8 cellular contexts compared by ENCODE assay signal in the genomic region with DNA sequence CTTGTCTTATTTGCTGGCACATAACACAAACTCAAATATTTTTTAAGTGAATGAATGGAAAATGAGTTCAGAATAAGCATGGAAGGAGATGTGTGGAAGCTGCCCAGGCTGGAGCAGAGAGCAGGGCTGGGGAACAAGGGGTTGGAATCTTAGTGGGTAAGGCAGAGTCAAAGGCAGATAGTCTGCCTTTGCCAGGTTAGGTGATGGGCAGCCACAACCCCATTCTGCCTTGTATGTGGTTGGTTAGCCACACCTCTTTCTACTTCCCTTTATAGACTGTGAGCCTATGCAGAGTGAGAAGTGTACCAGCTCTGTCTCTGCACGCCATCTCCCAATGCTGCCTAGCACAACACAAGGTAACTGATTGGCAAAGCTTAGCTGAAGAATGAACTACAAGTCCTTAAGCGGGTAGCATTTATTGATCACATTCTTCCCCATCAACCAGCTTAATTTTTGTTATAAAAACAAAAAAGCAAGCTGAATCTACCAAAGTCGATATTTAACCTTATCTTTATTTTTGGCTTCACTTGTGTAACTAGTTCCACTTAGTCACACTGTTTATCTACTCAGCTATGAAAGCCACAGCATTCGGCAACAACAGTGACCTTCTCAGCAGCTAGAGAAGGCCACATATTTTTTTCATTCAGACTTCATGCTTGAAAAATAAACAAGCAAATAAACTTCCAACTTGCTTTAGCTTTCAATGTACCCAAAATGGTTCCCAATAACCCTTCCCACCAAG.
DNase-seq lines count a peak whose midpoint lies in the region; ATAC-seq and TF ChIP-seq lines count a peak whose summit lies in the region.

No MANE protein-coding gene starts in this region.

- H3K23ac ChIP-seq in H9 (ENCODE audit: insufficient read length, low read depth, low read length): no peak overlapping the region

- no CpG with 5 or more reads among the region's 4 CpGs for WGBS in H9 (ENCODE audit: extremely low coverage, insufficient read length, low lambda C conversion rate)

- no peak overlapping the region for H2BK20ac ChIP-seq in H9 (ENCODE audit: low read depth, low read length, poor library complexity, severe bottlenecking)

- H3K79me1 ChIP-seq in H9 (ENCODE audit: insufficient read depth, low read depth, low read length, poor library complexity, severe bottlenecking): no peaks in the 10 kb centered on the region

- no peak overlapping the region for H2BK15ac ChIP-seq in H9 (ENCODE audit: low read depth, low read length)

- no peaks in the 10 kb centered on the region for H3K36me3 ChIP-seq in CD8-positive, alpha-beta T cell (ENCODE audit: insufficient read depth, low read length)

- H3K27me3 ChIP-seq in CD8-positive, alpha-beta T cell (ENCODE audit: insufficient read depth, low read length): no peaks in the 10 kb centered on the region
- H3K27me3 ChIP-seq in H9 (ENCODE audit: insufficient read depth, low read length): no peaks in the 10 kb centered on the region

- POLR2A ChIA-PET in CD8-positive, alpha-beta T cell (lab: Charles Lee): interaction anchor here (0.8 to 2.8 kb wide), 5 partner anchors 29 to 88 kb away, joined by 3 to 12 read pairs (median 4); a partner anchor contains a TSS

- H4K5ac ChIP-seq in H9 (ENCODE audit: insufficient read length, low read depth, low read length): no peak overlapping the region

- no peak overlapping the region for H3K4me3 ChIP-seq in CD8-positive, alpha-beta T cell (ENCODE audit: low read depth, low read length)

- no peak overlapping the region for H4K91ac ChIP-seq in H9 (ENCODE audit: insufficient read length, low read depth, low read length)

- no peak overlapping the region for H2AK5ac ChIP-seq in H9 (ENCODE audit: insufficient read length, low read length)

- H3K9me3 Mint-ChIP-seq in CD8-positive, alpha-beta T cell: no peaks in the 10 kb centered on the region
- no peaks in the 10 kb centered on the region for H3K9me3 Mint-ChIP-seq in stimulated activated naive CD8-positive, alpha-beta T cell treated with anti-CD3 and anti-CD28 coated beads, Interleukin-15, Interleukin-2, amounts not matched to agents 100 ng/mL and 50 ng/mL, for 24 hours
- H3K9me3 Mint-ChIP-seq in H9: no peaks in the 10 kb centered on the region

- intact Hi-C loops in CD8-positive, alpha-beta T cell (cut with DNase I, micrococcal nuclease): no loop called here
- intact Hi-C loops in left cardiac atrium (cut with DNase I): no loop called here

- H3K79me2 ChIP-seq in H9 (ENCODE audit: insufficient read depth, low read length): no peaks in the 10 kb centered on the region

- H3K4me3 Mint-ChIP-seq in CD8-positive, alpha-beta T cell: no peak overlapping the region
- peak overlapping the region; percentile 17 for H3K4me3 Mint-ChIP-seq in stimulated activated naive CD8-positive, alpha-beta T cell treated with anti-CD3 and anti-CD28 coated beads, Interleukin-15, Interleukin-2, amounts not matched to agents 100 ng/mL and 50 ng/mL, for 24 hours
- no peak overlapping the region for H3K4me3 Mint-ChIP-seq in H9

- ATAC-seq in CD8-positive, alpha-beta T cell: peak; percentile 100
- ATAC-seq in GM21367 (IDR thresholded peaks at IDR 0.05; ENCODE audit: unreplicated experiment) (peak; percentile 99), HG03575 (IDR thresholded peaks at IDR 0.05; ENCODE audit: extremely low read depth, insufficient number of reproducible peaks, low FRiP score, unreplicated experiment) (peak; percentile 48), left cardiac atrium (peak; percentile 93)

- H3K9me3 ChIP-seq in CD8-positive, alpha-beta T cell (ENCODE audit: low read length): no peaks in the 10 kb centered on the region
- no peaks in the 10 kb centered on the region for H3K9me3 ChIP-seq in H9 (ENCODE audit: control insufficient read depth, low read depth, low read length)

- H2BK120ac ChIP-seq in H9 (ENCODE audit: low read depth, low read length, poor library complexity, severe bottlenecking): no peak overlapping the region

- no peak overlapping the region for H3K4ac ChIP-seq in H9 (ENCODE audit: low read depth, low read length)

- H3K18ac ChIP-seq in H9 (ENCODE audit: insufficient read length, low read depth, low read length): no peak overlapping the region

- H4K8ac ChIP-seq in H9 (replicated peaks; ENCODE audit: insufficient read length, low read depth, low read length): no peak overlapping the region

- no peak overlapping the region for H3K27ac ChIP-seq in CD8-positive, alpha-beta T cell (ENCODE audit: low read depth, low read length)
- no peak overlapping the region for H3K27ac ChIP-seq in H9 (ENCODE audit: insufficient read length, low read depth, low read length)

- no peaks in the 10 kb centered on the region for H3K23me2 ChIP-seq in H9 (ENCODE audit: insufficient read length, low read depth, low read length, poor library complexity, severe bottlenecking)

- CTCF ChIA-PET in CD8-positive, alpha-beta T cell (lab: Charles Lee): interaction anchor here (1.1 to 20.0 kb wide), 7 partner anchors 18 to 370 kb away, joined by 3 to 652 read pairs (median 4); a partner anchor contains a TSS

- H3K4me1 Mint-ChIP-seq in CD8-positive, alpha-beta T cell (ENCODE audit: low read depth): peaks cover 16% of the 10 kb centered on the region
- H3K4me1 Mint-ChIP-seq in stimulated activated naive CD8-positive, alpha-beta T cell treated with anti-CD3 and anti-CD28 coated beads, Interleukin-15, Interleukin-2, amounts not matched to agents 100 ng/mL and 50 ng/mL, for 24 hours (ENCODE audit: low read depth): peaks cover 17% of the 10 kb centered on the region
- H3K4me1 Mint-ChIP-seq in H9: 0 out of 4 replicates have a peak, but pooled peaks cover 0 to 3% of the 10 kb centered on the region in 2 experiments

- no peak overlapping the region for H3K56ac ChIP-seq in H9 (ENCODE audit: insufficient read length, low read depth, low read length)

- H2BK12ac ChIP-seq in H9 (ENCODE audit: insufficient read length, low read depth, low read length): no peak overlapping the region

- H2BK5ac ChIP-seq in H9 (ENCODE audit: insufficient read length, low read length): no peak overlapping the region

- H4K20me1 ChIP-seq in H9 (ENCODE audit: control insufficient read depth, insufficient read depth, insufficient read length): no peaks in the 10 kb centered on the region

- no peak overlapping the region for H3K9ac ChIP-seq in H9 (ENCODE audit: extremely low read depth, insufficient read length, low read length)

- no peak overlapping the region for H2AFZ ChIP-seq in H9 (ENCODE audit: low read length)

- H3K4me2 ChIP-seq in H9 (ENCODE audit: insufficient read depth, insufficient read length, low read length): no peak overlapping the region

- no peaks in the 10 kb centered on the region for H3K27me3 Mint-ChIP-seq in CD8-positive, alpha-beta T cell (ENCODE audit: low read depth)
- no peaks in the 10 kb centered on the region for H3K27me3 Mint-ChIP-seq in stimulated activated naive CD8-positive, alpha-beta T cell treated with anti-CD3 and anti-CD28 coated beads, Interleukin-15, Interleukin-2, amounts not matched to agents 100 ng/mL and 50 ng/mL, for 24 hours
- H3K27me3 Mint-ChIP-seq in H9 (ENCODE audit: low read depth): no peaks in the 10 kb centered on the region

- H3K4me1 ChIP-seq in CD8-positive, alpha-beta T cell (ENCODE audit: insufficient read depth, low read length): peaks cover 12% of the 10 kb centered on the region
- H3K4me1 ChIP-seq in H9 (ENCODE audit: insufficient read depth, low read length): no peaks in the 10 kb centered on the region

- H3K14ac ChIP-seq in H9 (ENCODE audit: insufficient read depth, low read length): no peak overlapping the region

- H3T11ph ChIP-seq in H9 (ENCODE audit: low read length): no peak overlapping the region

- no peak for TF ChIP-seq CTCF in CD8-positive, alpha-beta T cell (IDR thresholded peaks at IDR 0.05)
- TF ChIP-seq CTCF in H9 (conservative IDR thresholded peaks at IDR 0.05): no peak

- DNase-seq in CD8-positive, alpha-beta T cell: peak in 6 of 7 experiments; percentile 16 to 65 (median 36)
- DNase-seq in activated CD8-positive, alpha-beta memory T cell treated with anti-CD3 and anti-CD28 coated beads, Interleukin-2, amount 50 U/mL, for 24 hours (ENCODE audit: extremely low read depth): peak; percentile 9
- DNase-seq in left cardiac atrium (peak; percentile 32), H9 (no peak)
- no peak for DNase-seq in effector CD4-positive, alpha-beta T cell

- H3K27ac Mint-ChIP-seq in CD8-positive, alpha-beta T cell: peak overlapping the region; percentile 74
- H3K27ac Mint-ChIP-seq in stimulated activated naive CD8-positive, alpha-beta T cell treated with anti-CD3 and anti-CD28 coated beads, Interleukin-15, Interleukin-2, amounts not matched to agents 100 ng/mL and 50 ng/mL, for 24 hours: peak overlapping the region; percentile 43
- H3K27ac Mint-ChIP-seq in H9: 0 out of 7 replicates have a peak overlapping the region, but pooled peaks of 1 of the 3 experiments have one; percentile 5

- H3K36me3 Mint-ChIP-seq in CD8-positive, alpha-beta T cell: peaks cover 26% of the 10 kb centered on the region
- H3K36me3 Mint-ChIP-seq in stimulated activated naive CD8-positive, alpha-beta T cell treated with anti-CD3 and anti-CD28 coated beads, Interleukin-15, Interleukin-2, amounts not matched to agents 100 ng/mL and 50 ng/mL, for 24 hours (ENCODE audit: low read depth): peaks cover 3% of the 10 kb centered on the region
- H3K36me3 Mint-ChIP-seq in H9 (ENCODE audit: insufficient read depth in 1 of 3, low read depth in 3 of 3): no peaks in the 10 kb centered on the region

Comparison
In these comparisons a context has a peak if more than half of its experiments do, and no peak if none do; other contexts are left out.
1. ATAC-seq: peak in every context shown above with its lines; median percentile 100 in CD8-positive, alpha-beta T cell; 99 in GM21367; 93 in left cardiac atrium; 48 in HG03575.
2. DNase-seq: peak in CD8-positive, alpha-beta T cell (6 of 7), activated CD8-positive, alpha-beta memory T cell treated with anti-CD3 and anti-CD28 coated beads, Interleukin-2, amount 50 U/mL, for 24 hours (single experiment) and left cardiac atrium (single experiment); none in effector CD4-positive, alpha-beta T cell (single experiment) and H9 (single experiment).